ENCODE assay signal across 22 cellular contexts in genomic region chr2:118657451-118657850, GRCh38.
"Had no signal": no experiment of that assay in that cellular context is flagged by ENCODE, and none has a peak within 500 bp of the region (broad histone marks: within the 10 kb centered on the region; RNA-seq: fewer than 3 reads in every experiment).

No MANE protein-coding gene starts in this region.

- H3K4me3 ChIP-seq: MG63, SJSA1 had no signal

- H3K27ac ChIP-seq: brain microvascular endothelial cell, SJSA1 had no signal

- H3K9me3 ChIP-seq: MG63, SK-N-SH had no signal

- H3K27me3 ChIP-seq: brain microvascular endothelial cell, MG63, SJSA1 had no signal

- H3K9me2 ChIP-seq: SK-N-SH had no signal

- H3K36me3 ChIP-seq: brain microvascular endothelial cell, MG63, SJSA1 had no signal

- H3K4me1 ChIP-seq: SJSA1 had no signal

- H3K9ac ChIP-seq: SK-N-SH had no signal

- H3K4me2 ChIP-seq: SK-N-SH had no signal

- DNase-seq: activated CD4-positive, alpha-beta T cell treated with anti-CD3 and anti-CD28 coated beads for 36 hours; activated CD4-positive, alpha-beta T cell treated with anti-CD3 and anti-CD28 coated beads, Interleukin-2, amount 10 ng/mL, durations not matched to agents 7 days and 5 days; activated CD4-positive, alpha-beta T cell treated with anti-CD3 and anti-CD28 coated beads, Interleukin-2, amount 50 U/mL, for 48 hours; activated CD8-positive, alpha-beta T cell treated with anti-CD3 and anti-CD28 coated beads, Interleukin-2, amount 10 ng/mL, durations not matched to agents 7 days and 5 days; activated gamma-delta T cell treated with Interleukin-2 at 50 U/mL for 16 hours; activated naive CD4-positive, alpha-beta T cell treated with anti-CD3 and anti-CD28 coated beads for 36 hours; activated T-cell treated with anti-CD3 and anti-CD28 coated beads, Interleukin-2, amount 50 U/mL, for 4 hours; aorta; brain microvascular endothelial cell; central memory CD4-positive, alpha-beta T cell; Kasumi-1; KG1; MG63; NCI-H1092; NCI-H1436 treated with DMSO at 0.1 percent for 48 hours; NCI-H1694 treated with DMSO at 0.1 percent for 48 hours; NCI-H2029; NCI-H345; NCI-H524 treated with DMSO at 0.1 percent for 48 hours; SHP77 treated with DMSO at 0.1 percent for 48 hours; SK-N-SH had no signal
